Comparison of ENCODE assay signal across 19 cellular contexts in the genomic region with DNA sequence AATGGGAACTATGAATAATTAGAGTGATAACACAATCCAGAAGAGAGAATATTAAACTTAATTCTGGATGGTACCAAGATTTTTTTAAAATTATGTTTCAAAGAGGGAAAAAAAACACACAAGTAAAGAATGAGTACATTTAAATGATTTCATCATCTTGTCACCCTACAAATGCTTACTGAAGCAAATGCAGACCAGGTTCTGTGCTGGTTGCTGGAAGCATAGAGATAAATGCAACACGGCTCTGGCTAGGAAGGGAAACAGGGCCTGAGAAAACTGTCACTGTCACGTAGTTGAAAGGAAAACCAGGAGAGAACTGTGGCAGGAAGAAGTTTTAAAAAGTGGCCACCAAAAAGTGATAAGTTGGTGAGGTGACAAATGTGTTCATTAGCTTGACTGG.
"Had no signal": no experiment of that assay in that cellular context is flagged by ENCODE, and none has a peak within 500 bp of the region (broad histone marks: within the 10 kb centered on the region; RNA-seq: fewer than 3 reads in every experiment).

No MANE protein-coding gene starts in this region.

- H3K36me3 Mint-ChIP-seq: activated naive CD8-positive, alpha-beta T cell; immature natural killer cell; naive thymus-derived CD8-positive, alpha-beta T cell; stimulated activated memory B cell treated with anti-CD40 and anti-IgM and Interleukin-4, amounts not matched to agents 10 μg/mL and 1 μg/mL and 100 μg/mL, for 72 hours; WTC11 had no signal

- H3K4me3 Mint-ChIP-seq: activated naive CD8-positive, alpha-beta T cell; activated T-cell treated with anti-CD3 and anti-CD28 coated beads, Interleukin-2, amount 50 U/mL, for 4 hours; immature natural killer cell; naive thymus-derived CD8-positive, alpha-beta T cell; stimulated activated memory B cell treated with anti-CD40 and anti-IgM and Interleukin-4, amounts not matched to agents 10 μg/mL and 1 μg/mL and 100 μg/mL, for 72 hours; WTC11 had no signal

- H3K27me3 Mint-ChIP-seq: activated naive CD8-positive, alpha-beta T cell; stimulated activated memory B cell treated with anti-CD40 and anti-IgM and Interleukin-4, amounts not matched to agents 10 μg/mL and 1 μg/mL and 100 μg/mL, for 72 hours had no signal

- H3K27ac Mint-ChIP-seq: activated naive CD8-positive, alpha-beta T cell; activated T-helper 2 cell treated with anti-CD3 and anti-CD28 coated beads, Interferon-gamma antibody, Interleukin-2, Interleukin-4, amounts not matched to agents 10 μg/mL and 5 μg/mL and 100 μg/mL, durations not matched to agents 14 hours and 24 hours and 36 hours; immature natural killer cell; naive thymus-derived CD8-positive, alpha-beta T cell; stimulated activated memory B cell treated with anti-CD40 and anti-IgM and Interleukin-4, amounts not matched to agents 10 μg/mL and 1 μg/mL and 100 μg/mL, for 72 hours; WTC11 had no signal

- H3K9me3 Mint-ChIP-seq: activated T-cell treated with anti-CD3 and anti-CD28 coated beads, Interleukin-2, amount 50 U/mL, for 4 hours; activated T-helper 2 cell treated with anti-CD3 and anti-CD28 coated beads, Interferon-gamma antibody, Interleukin-2, Interleukin-4, amounts not matched to agents 10 μg/mL and 5 μg/mL and 100 μg/mL, durations not matched to agents 14 hours and 24 hours and 36 hours; naive thymus-derived CD8-positive, alpha-beta T cell; stimulated activated memory B cell treated with anti-CD40 and anti-IgM and Interleukin-4, amounts not matched to agents 10 μg/mL and 1 μg/mL and 100 μg/mL, for 72 hours had no signal

- DNase-seq: activated CD8-positive, alpha-beta memory T cell treated with anti-CD3 and anti-CD28 coated beads for 24 hours; activated CD8-positive, alpha-beta memory T cell treated with anti-CD3 and anti-CD28 coated beads, Interleukin-2, amount 50 U/mL, for 4 hours; activated naive CD4-positive, alpha-beta T cell; activated T-cell treated with anti-CD3 and anti-CD28 coated beads, Interleukin-2, amount 50 U/mL, for 4 hours; adrenal gland; central memory CD4-positive, alpha-beta T cell; effector memory CD4-positive, alpha-beta T cell; foreskin melanocyte; immature natural killer cell; kidney glomerular epithelial cell; left lung; naive thymus-derived CD8-positive, alpha-beta T cell; stimulated activated CD4-positive, alpha-beta T cell treated with anti-CD3 and anti-CD28 coated beads, Interleukin-15, amount 100 ng/mL, for 24 hours; stomach; T-helper 9 cell had no signal

- H3K4me1 Mint-ChIP-seq: naive thymus-derived CD8-positive, alpha-beta T cell; stimulated activated memory B cell treated with anti-CD40 and anti-IgM and Interleukin-4, amounts not matched to agents 10 μg/mL and 1 μg/mL and 100 μg/mL, for 72 hours; WTC11 had no signal
